In genomic region chr17:38484242-38485145, GRCh38 we compare ENCODE assay signal across 8 cellular contexts. TPM values are rescaled to one million over a fixed set of nuclear protein-coding genes. Genes with fewer than 3 reads are reported as not detected.
DNase-seq lines count a peak whose midpoint lies in the region; ATAC-seq and TF ChIP-seq lines count a peak whose summit lies in the region.
"Not testable (repeated sequence)": the region's sequence is repeated elsewhere in the genome, so short reads cannot be mapped to it uniquely, and the experiment has no call there.

No MANE protein-coding gene starts in this region.

- H3K4me3 ChIP-seq in MG63, PC-9, tibial nerve: not testable (repeated sequence)

- not testable (repeated sequence) for H3K4me1 ChIP-seq in PC-9 (replicated peaks; ENCODE audit: insufficient read depth)
- H3K4me1 ChIP-seq in tibial nerve: peaks cover 0 to 55% (median 18%) of the 10 kb centered on the region in 4 donors

- not testable (repeated sequence) for H3K9me2 ChIP-seq in PC-9 (ENCODE audit: insufficient read depth)

- BruUV-seq in PC-9 (replicated peaks; lab: Mats Ljungman, UMichigan): not testable (repeated sequence)

- not testable (repeated sequence) for H2AFZ ChIP-seq in PC-9

- CTCF ChIA-PET in PC-9 (lab: Charles Lee): interaction anchor here (1.0 to 1.1 kb wide), 2 partner anchors 40 to 80 kb away, joined by 3 read pairs; no protein-coding TSS in a partner anchor

- TF ChIP-seq EP300 in tibial nerve (IDR thresholded peaks at IDR 0.05): not testable (repeated sequence)

- not testable (repeated sequence) for H3K9me3 ChIP-seq in MG63; PC-9 (ENCODE audit: insufficient read depth, low read depth); tibial nerve

- POLR2A ChIA-PET in PC-9 (lab: Charles Lee; ENCODE audit: unreplicated experiment): interaction anchor here (0.6 kb wide), 1 partner anchor 1211 kb away, joined by 3 read pairs; no protein-coding TSS in a partner anchor

- peaks cover 35% of the 10 kb centered on the region for H3K36me3 ChIP-seq in MG63
- not testable (repeated sequence) for H3K36me3 ChIP-seq in PC-9 (ENCODE audit: low read depth)
- peaks cover 0 to 31% (median 0%) of the 10 kb centered on the region in 3 donors for H3K36me3 ChIP-seq in tibial nerve

- H3K27ac ChIP-seq in PC-9: not testable (repeated sequence)
- H3K27ac ChIP-seq in tibial nerve: peak overlapping the region; percentile 30 to 83 (median 64)

- TF ChIP-seq POLR2A in tibial nerve (IDR thresholded peaks at IDR 0.05): not testable (repeated sequence)

- ATAC-seq in sciatic nerve: peak; percentile 95

- not testable (repeated sequence) for H3K27me3 ChIP-seq in MG63; PC-9 (ENCODE audit: insufficient read depth, low read depth); tibial nerve

- 34 to 37% methylated on average over 20 to 21 of the region's 21 CpGs for WGBS in tibial nerve, 2 donors

- DNase-seq in Daoy (ENCODE audit: low read depth): peak; percentile 64
- DNase-seq in MG63: peak; percentile 69
- DNase-seq in PC-9: peak in 1 of 2 experiments; percentile 63
- DNase-seq in activated CD8-positive, alpha-beta memory T cell treated with anti-CD3 and anti-CD28 coated beads for 4 hours (ENCODE audit: low read depth in 2 of 2): peak; percentile 28 to 29
- peak; percentile 74 for DNase-seq in cerebellum (ENCODE audit: low spot score)
- peak; percentile 52 for DNase-seq in iris pigment epithelial cell (ENCODE audit: low read depth)
- peak; percentile 88 for DNase-seq in sciatic nerve (ENCODE audit: low spot score)
- peak; percentile 65 to 82 for DNase-seq in tibial nerve (ENCODE audit: low spot score in 2 of 2)

- not testable (repeated sequence) for H3K79me2 ChIP-seq in PC-9 (ENCODE audit: low read depth)

- TF ChIP-seq CTCF in PC-9 (conservative IDR thresholded peaks at IDR 0.05) (peak; percentile 83), tibial nerve (IDR thresholded peaks at IDR 0.05) (peak; percentile 76 to 92 (median 84))

- not testable (repeated sequence) for H3F3A ChIP-seq in PC-9 (ENCODE audit: insufficient read depth, low read depth)

- not testable (repeated sequence) for H4K20me1 ChIP-seq in PC-9 (ENCODE audit: insufficient read depth)

- intact Hi-C loops in PC-9 (cut with micrococcal nuclease; ENCODE audit: unreplicated experiment): loop anchor here (1.0 to 2.0 kb wide), 2 partner anchors 40 to 61 kb away; no protein-coding TSS in a partner anchor
- intact Hi-C loops in sciatic nerve (cut with DNase I): loop anchor here (5.0 kb wide), 1 partner anchor 42 kb away; no protein-coding TSS in a partner anchor

- not testable (repeated sequence) for H3K4me2 ChIP-seq in PC-9

RNA-seq across cellular contexts. Expression of gene ARHGAP23, which starts 56.2 kb away (rescaled TPM):
- total RNA-seq in Daoy (2014; rRNA removed; shearing (Covaris generic)): 4.1 and 7.1 TPM in 2 replicates
- 19.4 and 34.6 TPM in 2 replicates for total RNA-seq in MG63 (2014; rRNA removed; shearing (Covaris generic); ENCODE audit: low replicate concordance)
- total RNA-seq in PC-9 (2021) (129 and 137 TPM in 2 replicates), cerebellum (35.2 TPM), sciatic nerve (154 TPM), tibial nerve (10 to 100 TPM; 41.0 to 80.7 (median 65.7) TPM)
